11 cellular contexts compared by ENCODE assay signal in the genomic region with DNA sequence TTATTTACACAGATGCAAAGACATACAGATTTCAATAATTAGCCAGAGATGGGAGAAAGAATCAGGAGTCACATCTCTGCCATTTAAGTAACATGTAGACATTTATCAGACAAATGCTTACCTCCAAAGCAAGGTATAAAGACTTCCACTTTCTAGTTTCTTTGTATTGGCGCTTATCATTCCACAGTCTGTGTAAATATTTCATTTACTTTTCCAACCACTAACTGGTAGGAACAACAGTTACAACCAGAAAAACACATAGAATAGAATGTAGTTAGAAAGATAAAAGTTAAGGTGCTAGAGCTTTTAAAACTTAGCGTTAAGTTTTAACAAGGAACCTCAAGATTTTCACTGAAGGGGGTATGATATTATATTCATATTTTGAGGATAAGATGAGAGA. TPM values are rescaled to one million over a fixed set of nuclear protein-coding genes. Genes with fewer than 3 reads are reported as not detected.
"Had no signal": no experiment of that assay in that cellular context is flagged by ENCODE, and none has a peak within 500 bp of the region (broad histone marks: within the 10 kb centered on the region; RNA-seq: fewer than 3 reads in every experiment).

No MANE protein-coding gene starts in this region.

- H3K27ac ChIP-seq: GM23248 had no signal

- FAIRE-seq: H1, H54 had no signal

- ATAC-seq: GM23338, HCT116 had no signal

- DNase-seq: GM23248, GOT3, H7, H9, HCEC 1CT, HFFc6 had no signal

- H3K36me3 ChIP-seq: HAP-1 had no signal

- H3K4me1 ChIP-seq: HAP-1 had no signal

- H3K27ac Mint-ChIP-seq: GM23338, H9, HFFc6 had no signal

- H2AFZ ChIP-seq: GM23248, GM23338 had no signal

- H3K4me2 ChIP-seq: GM23338 had no signal

- H3K4me3 ChIP-seq: GM23248, GM23338, HAP-1 had no signal

- H3K4me3 Mint-ChIP-seq: GM23338, H9, HFFc6 had no signal

- H3K9ac ChIP-seq: GM23248 had no signal

RNA-seq across cellular contexts. Expression of gene UGT2B4, which starts 40.9 kb away (rescaled TPM):
- total RNA-seq: GM23248, GM23338, H1, H7, H9, HFFc6 had no signal
- polyA plus RNA-seq: GM23248, GM23338, H1 had no signal
